ENCODE assay signal across 9 cellular contexts in genomic region chr3:71579301-71579933, GRCh38. TPM values are rescaled to one million over a fixed set of nuclear protein-coding genes. Genes with fewer than 3 reads are reported as not detected.
A peak's percentile ranks its signal among the peaks of the same experiment; 100 is the strongest.
DNase-seq lines count a peak whose midpoint lies in the region; ATAC-seq and TF ChIP-seq lines count a peak whose summit lies in the region.
"Had no signal": no experiment of that assay in that cellular context is flagged by ENCODE, and none has a peak within 500 bp of the region (broad histone marks: within the 10 kb centered on the region; RNA-seq: fewer than 3 reads in every experiment).

No MANE protein-coding gene starts in this region.

- H3K4me3 ChIP-seq in heart right ventricle (peak overlapping the region in 6 of 10 donors; percentile 65 to 93 (median 82)), astrocyte of the spinal cord (ENCODE audit: low read depth, low read length) (peak overlapping the region; percentile 95), mesodermal cell (ENCODE audit: extremely low read depth, insufficient read depth, low read length, poor library complexity, severe bottlenecking) (no peak overlapping the region)

- WGBS in heart right ventricle, 2 donors: 50 to 61% methylated on average over 7 of the region's 7 CpGs
- WGBS in mesodermal cell (ENCODE audit: insufficient coverage in 2 of 2), 2 experiments: 72 to 84% methylated on average over 3 to 4 of the region's 7 CpGs

- H3K9me3 ChIP-seq in heart right ventricle (no peaks in the 10 kb centered on the region), mesodermal cell (ENCODE audit: control insufficient read depth, low read length) (no peaks in the 10 kb centered on the region)

- ATAC-seq in heart right ventricle: no peak
- ATAC-seq in Right ventricle myocardium inferior: no peak
- no peak for ATAC-seq in HG03442 (IDR thresholded peaks at IDR 0.05; ENCODE audit: unreplicated experiment)

- H3K4me1 ChIP-seq in heart right ventricle (peaks cover 0 to 56% (median 31%) of the 10 kb centered on the region in 9 donors), mesodermal cell (ENCODE audit: control insufficient read depth, insufficient read depth, low read length, poor library complexity, severe bottlenecking) (peaks cover 15% of the 10 kb centered on the region)

- H3K36me3 ChIP-seq in heart right ventricle (peaks cover 0 to 6% (median 0%) of the 10 kb centered on the region in 9 donors), mesodermal cell (ENCODE audit: control insufficient read depth, insufficient read depth, low read length) (no peaks in the 10 kb centered on the region)

- H3K4me3 Mint-ChIP-seq in type B pancreatic cell: peak overlapping the region; percentile 89

- no peaks in the 10 kb centered on the region for H3K27me3 ChIP-seq in heart right ventricle

- H3K27ac Mint-ChIP-seq in type B pancreatic cell: peak overlapping the region; percentile 93

- H3K27me3 Mint-ChIP-seq in type B pancreatic cell: peaks cover 3% of the 10 kb centered on the region

- peak overlapping the region in 7 of 10 donors; percentile 35 to 99 (median 97) for H3K27ac ChIP-seq in heart right ventricle
- H3K27ac ChIP-seq in mesodermal cell (ENCODE audit: low read depth, low read length, severe bottlenecking): peak overlapping the region; percentile 20

- TF ChIP-seq CTCF in heart right ventricle (IDR thresholded peaks at IDR 0.05) (no peak), astrocyte of the spinal cord (IDR thresholded peaks at IDR 0.05; ENCODE audit: low read depth, low read length) (no peak), type B pancreatic cell (conservative IDR thresholded peaks at IDR 0.05) (no peak)

- H3K4me1 Mint-ChIP-seq in type B pancreatic cell (ENCODE audit: unreplicated experiment): peaks cover 48% of the 10 kb centered on the region

- in situ Hi-C loops in astrocyte of the spinal cord (cut with HindIII; ENCODE audit: low sequenced_read_pairs): no loop called here

- intact Hi-C loops in heart right ventricle (cut with DNase I): no loop called here
- intact Hi-C loops in Right ventricle myocardium inferior (cut with DNase I): no loop called here

- H3K9me3 Mint-ChIP-seq in type B pancreatic cell: no peaks in the 10 kb centered on the region

- DNase-seq in heart right ventricle: no peak
- no peak for DNase-seq in Right ventricle myocardium inferior (ENCODE audit: missing footprints)
- no peak for DNase-seq in astrocyte of the spinal cord (ENCODE audit: low read depth, low spot score)
- DNase-seq in type B pancreatic cell (ENCODE audit: extremely low spot score, unreplicated experiment): no peak
- no peak for DNase-seq in NCI-H69 (lab: John Stamatoyannopoulos, UW)
- DNase-seq in LoVo (ENCODE audit: low spot score): no peak
- DNase-seq: effector CD4-positive, alpha-beta T cell had no signal

- H3K36me3 Mint-ChIP-seq in type B pancreatic cell: peaks cover 15% of the 10 kb centered on the region

RNA-seq across cellular contexts. Expression of gene FOXP1, which starts 4.1 kb away (rescaled TPM):
- total RNA-seq in heart right ventricle (10 to 100 TPM; 36.1 to 56.0 (median 46.1) TPM), Right ventricle myocardium inferior (38.5 TPM), type B pancreatic cell (ENCODE audit: low replicate concordance) (113 and 127 TPM in 2 replicates)
- polyA plus RNA-seq in heart right ventricle: 10 to 100 TPM in 1 of 2 donors, 1 to 10 TPM in 1; 4.8 to 26.0 TPM
- polyA plus RNA-seq in mesodermal cell (2013, experiment 1 of 2): 24.2 TPM
- 21.8 TPM for polyA plus RNA-seq in mesodermal cell (2013, experiment 2 of 2)
